ENCODE assay signal across 8 cellular contexts in genomic region chr6:136037246-136037884, GRCh38.
DNase-seq lines count a peak whose midpoint lies in the region; FAIRE-seq and TF ChIP-seq lines count a peak whose summit lies in the region.

No MANE protein-coding gene starts in this region.

- H4K20me1 ChIP-seq in Loucy (ENCODE audit: insufficient read depth, low read length, poor library complexity, severe bottlenecking) (no peaks in the 10 kb centered on the region), OCI-LY7 (ENCODE audit: insufficient read depth, low read length) (no peaks in the 10 kb centered on the region)

- no peaks in the 10 kb centered on the region for H3K9me2 ChIP-seq in Loucy (replicated peaks; ENCODE audit: low read depth, low read length)
- no peaks in the 10 kb centered on the region for H3K9me2 ChIP-seq in OCI-LY7 (ENCODE audit: insufficient read depth, low read length)

- CTCF ChIA-PET in GM10248 (lab: Yijun Ruan, JAX), result no interaction called here
- CTCF ChIA-PET in OCI-LY7 (lab: Charles Lee; ENCODE audit: unreplicated experiment), result no interaction called here

- no peak overlapping the region for H3K9ac ChIP-seq in Loucy (ENCODE audit: low read depth, low read length, poor library complexity, severe bottlenecking)

- H2AFZ ChIP-seq in Loucy (ENCODE audit: low read length) (peak overlapping the region; percentile 26; the same call in 1 of the 2 replicates), OCI-LY7 (ENCODE audit: low read length) (no peak overlapping the region)

- H3K4me2 ChIP-seq in Loucy (ENCODE audit: low read depth, low read length, poor library complexity, severe bottlenecking), result no peak overlapping the region
- H3K4me2 ChIP-seq in OCI-LY7 (ENCODE audit: low read length), result no peak overlapping the region

- DNase-seq in GM10248 (ENCODE audit: extremely low spot score), result peak; percentile 52
- no peak for DNase-seq in esophagus squamous epithelium (lab: John Stamatoyannopoulos, UW)
- no peak for DNase-seq in prostate gland (ENCODE audit: low spot score)
- no peak for DNase-seq in frontal cortex (ENCODE audit: low spot score in 2 of 2)
- DNase-seq in OCI-LY7 (ENCODE audit: low spot score), result no peak
- DNase-seq in DMS114 treated with DMSO at 0.1 percent for 48 hours (lab: John Stamatoyannopoulos, UW; ENCODE audit: unreplicated experiment), result no peak
- no peak for DNase-seq in HuH-7 (ENCODE audit: low spot score)

- H3K79me2 ChIP-seq in Loucy (ENCODE audit: insufficient read depth, low read length) (no peaks in the 10 kb centered on the region), OCI-LY7 (ENCODE audit: insufficient read depth, low read depth, low read length) (no peaks in the 10 kb centered on the region)

- H3F3A ChIP-seq in Loucy (ENCODE audit: low read depth), result no peaks in the 10 kb centered on the region

- TF ChIP-seq CTCF in GM10248 (IDR thresholded peaks at IDR 0.05; ENCODE audit: control extremely low read depth, extremely low read depth, low read depth, missing control alignments), result no peak
- TF ChIP-seq CTCF in Loucy (conservative IDR thresholded peaks at IDR 0.05; ENCODE audit: low read length), result no peak
- TF ChIP-seq CTCF in esophagus squamous epithelium (IDR thresholded peaks at IDR 0.05), result no peak
- no peak for TF ChIP-seq CTCF in prostate gland (IDR thresholded peaks at IDR 0.05)
- TF ChIP-seq CTCF in OCI-LY7 (conservative IDR thresholded peaks at IDR 0.05; ENCODE audit: low read length), result no peak

- POLR2A ChIA-PET in GM10248 (lab: Yijun Ruan, JAX) (interaction anchor here (0.7 kb wide), 1 partner anchor 253 kb away, joined by 4 read pairs; no protein-coding TSS in a partner anchor), OCI-LY7 (lab: Charles Lee) (interaction anchor here (0.8 kb wide), 1 partner anchor 85 kb away, joined by 5 read pairs; no protein-coding TSS in a partner anchor)

- FAIRE-seq in frontal cortex (lab: Jason Lieb, UNC), result no peak

- TF ChIP-seq POLR2A in esophagus squamous epithelium (IDR thresholded peaks at IDR 0.05), result no peak
- TF ChIP-seq POLR2A in prostate gland (IDR thresholded peaks at IDR 0.05), result no peak

- H3K4me1 ChIP-seq in Loucy (ENCODE audit: insufficient read depth, low read length, poor library complexity, severe bottlenecking), result no peaks in the 10 kb centered on the region
- H3K4me1 ChIP-seq in esophagus squamous epithelium, result peaks cover 0 to 39% (median 20%) of the 10 kb centered on the region in 3 donors
- H3K4me1 ChIP-seq in prostate gland (replicated peaks), result no peaks in the 10 kb centered on the region
- H3K4me1 ChIP-seq in OCI-LY7 (ENCODE audit: insufficient read depth, low read length, poor library complexity, severe bottlenecking), result no peaks in the 10 kb centered on the region

- intact Hi-C loops in esophagus squamous epithelium (cut with DNase I), result no loop called here
- intact Hi-C loops in prostate gland (cut with DNase I), result loop anchor here (5.0 to 10.0 kb wide), 2 partner anchors 65 to 117 kb away; no protein-coding TSS in a partner anchor
- intact Hi-C loops in OCI-LY7 (cut with micrococcal nuclease; ENCODE audit: unreplicated experiment), result loop anchor here (10.0 kb wide), 1 partner anchor 187 kb away; no protein-coding TSS in a partner anchor

- H3K27ac ChIP-seq in esophagus squamous epithelium, result peak overlapping the region; percentile 41 to 85 (median 74)
- H3K27ac ChIP-seq in prostate gland, result peak overlapping the region; percentile 58 to 60
- no peak overlapping the region for H3K27ac ChIP-seq in OCI-LY7 (ENCODE audit: low read depth, low read length, poor library complexity, severe bottlenecking)

- H3K27me3 ChIP-seq in Loucy (ENCODE audit: insufficient read depth, low read length, poor library complexity, severe bottlenecking), result no peaks in the 10 kb centered on the region
- no peaks in the 10 kb centered on the region for H3K27me3 ChIP-seq in esophagus squamous epithelium
- no peaks in the 10 kb centered on the region for H3K27me3 ChIP-seq in prostate gland (replicated peaks; ENCODE audit: insufficient read depth)

- WGBS in esophagus squamous epithelium, 2 donors, result 25 to 34% methylated on average over 7 to 9 of the region's 9 CpGs
- WGBS in prostate gland, result 42% methylated on average over 9 of the region's 9 CpGs

- BruUV-seq in OCI-LY7 (replicated peaks; lab: Mats Ljungman, UMichigan), result no TSS peak

- H3K4me3 ChIP-seq in Loucy (ENCODE audit: low read length, poor library complexity, severe bottlenecking), result no peak overlapping the region
- peak overlapping the region; percentile 10 to 60 (median 30) for H3K4me3 ChIP-seq in esophagus squamous epithelium
- H3K4me3 ChIP-seq in prostate gland, result peak overlapping the region; percentile 7 to 21
- no peak overlapping the region for H3K4me3 ChIP-seq in OCI-LY7 (ENCODE audit: low read depth, low read length, poor library complexity, severe bottlenecking)

- H3K36me3 ChIP-seq in Loucy (ENCODE audit: insufficient read depth, low read length), result no peaks in the 10 kb centered on the region
- H3K36me3 ChIP-seq in esophagus squamous epithelium, result no peaks in the 10 kb centered on the region
- H3K36me3 ChIP-seq in prostate gland, result no peaks in the 10 kb centered on the region
- H3K36me3 ChIP-seq in OCI-LY7 (ENCODE audit: insufficient read depth, low read length), result no peaks in the 10 kb centered on the region

- H3K9me3 ChIP-seq in Loucy (ENCODE audit: insufficient read depth, low read depth, low read length) (no peaks in the 10 kb centered on the region), esophagus squamous epithelium (no peaks in the 10 kb centered on the region), prostate gland (no peaks in the 10 kb centered on the region), OCI-LY7 (ENCODE audit: low read length) (no peaks in the 10 kb centered on the region)

Comparison
In these comparisons a context has a peak if more than half of its experiments do, and no peak if none do; other contexts are left out.
1. H3K4me3 ChIP-seq: peak in esophagus squamous epithelium (4 of 4) and prostate gland (2 of 2); none in Loucy (single experiment) and OCI-LY7 (single experiment).